13 cellular contexts compared by ENCODE assay signal in the genomic region with DNA sequence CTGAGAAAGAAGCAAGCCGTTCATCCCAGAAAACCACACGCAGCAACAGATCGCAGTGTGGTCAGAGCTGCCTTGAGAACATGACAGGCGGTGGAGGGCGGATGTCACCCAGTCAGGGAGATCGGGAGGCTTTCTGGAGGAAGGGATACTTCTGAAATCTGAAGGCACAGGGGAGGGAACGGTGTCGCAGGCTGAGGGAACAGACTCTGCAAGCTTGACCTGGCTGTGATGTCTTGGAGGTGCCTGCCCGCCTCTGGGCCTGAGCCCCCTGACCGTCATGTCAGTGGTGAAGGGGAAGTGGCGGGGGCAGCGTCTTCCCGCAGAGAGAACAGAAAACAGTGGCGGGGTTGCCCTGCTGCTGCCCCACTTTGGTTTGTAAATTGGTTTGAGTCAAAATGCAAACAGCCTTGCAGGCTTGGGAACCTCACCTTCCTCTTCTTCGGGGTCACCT. TPM values are rescaled to one million over a fixed set of nuclear protein-coding genes. Genes with fewer than 3 reads are reported as not detected.
DNase-seq lines count a peak whose midpoint lies in the region; ATAC-seq and TF ChIP-seq lines count a peak whose summit lies in the region.
"Had no signal": no experiment of that assay in that cellular context is flagged by ENCODE, and none has a peak within 500 bp of the region (broad histone marks: within the 10 kb centered on the region; RNA-seq: fewer than 3 reads in every experiment).

No MANE protein-coding gene starts in this region.

- H3K9me3 ChIP-seq in BLaER1 = peaks cover 20% of the 10 kb centered on the region
- H3K9me3 ChIP-seq in DND-41 (ENCODE audit: insufficient read depth, low read length, severe bottlenecking) = peaks cover 9% of the 10 kb centered on the region
- H3K9me3 ChIP-seq in T-helper 17 cell (ENCODE audit: control insufficient read depth, low read length, poor library complexity, severe bottlenecking) = no peaks in the 10 kb centered on the region
- H3K9me3 ChIP-seq in body of pancreas = peaks cover 0 to 8% (median 0%) of the 10 kb centered on the region in 3 donors

- no peak for TF ChIP-seq CTCF in DND-41 (IDR thresholded peaks at IDR 0.05; ENCODE audit: borderline replicate concordance, extremely low read depth, low read length, poor library complexity, severe bottlenecking)
- no peak for TF ChIP-seq CTCF in body of pancreas (IDR thresholded peaks at IDR 0.05)

- no peaks in the 10 kb centered on the region for H3K79me2 ChIP-seq in DND-41 (ENCODE audit: insufficient read depth, low read length)

- peak overlapping the region; percentile 74 for H3K27ac Mint-ChIP-seq in T-helper 17 cell

- intact Hi-C loops in body of pancreas (cut with DNase I) = no loop called here

- peaks cover 50% of the 10 kb centered on the region for H3K4me1 ChIP-seq in BLaER1
- peaks cover 16% of the 10 kb centered on the region for H3K4me1 ChIP-seq in DND-41 (ENCODE audit: insufficient read depth, low read length)
- peaks cover 21% of the 10 kb centered on the region for H3K4me1 ChIP-seq in body of pancreas

- H4K20me1 ChIP-seq in BLaER1 (no peaks in the 10 kb centered on the region), DND-41 (ENCODE audit: insufficient read depth, low read length) (no peaks in the 10 kb centered on the region)

- H3K27me3 Mint-ChIP-seq in T-helper 17 cell = no peaks in the 10 kb centered on the region

- WGBS in body of pancreas, 2 donors = 54 to 92% methylated on average over 13 to 14 of the region's 15 CpGs

- ATAC-seq in DND-41 (ENCODE audit: insufficient read depth, low read depth) = peak; percentile 74
- peak; percentile 37 for ATAC-seq in T-helper 17 cell
- ATAC-seq in HG03139 (IDR thresholded peaks at IDR 0.05; ENCODE audit: unreplicated experiment) = no peak
- no peak for ATAC-seq in body of pancreas
- no peak for ATAC-seq in GM21526 (IDR thresholded peaks at IDR 0.05; ENCODE audit: low FRiP score, unreplicated experiment)
- no peak for ATAC-seq in HG02970 (IDR thresholded peaks at IDR 0.05; ENCODE audit: low FRiP score, unreplicated experiment)
- ATAC-seq: esophagus mucosa had no signal

- no peaks in the 10 kb centered on the region for H3K27me3 ChIP-seq in BLaER1
- no peaks in the 10 kb centered on the region for H3K27me3 ChIP-seq in DND-41 (ENCODE audit: insufficient read depth, low read length, poor library complexity)
- H3K27me3 ChIP-seq in body of pancreas = no peaks in the 10 kb centered on the region
- H3K27me3 ChIP-seq: stomach had no signal

- H2AFZ ChIP-seq in DND-41 (ENCODE audit: low read depth, low read length) = 0 out of 2 replicates have a peak overlapping the region, but pooled peaks have one; percentile 9

- peak overlapping the region; percentile 78 for H3K4me3 Mint-ChIP-seq in T-helper 17 cell

- H3K9ac ChIP-seq in BLaER1 (no peak overlapping the region), DND-41 (ENCODE audit: low read depth, low read length) (no peak overlapping the region)

- H3K4me2 ChIP-seq in BLaER1 = peak overlapping the region; percentile 74
- H3K4me2 ChIP-seq in DND-41 (ENCODE audit: insufficient read depth, low read length) = peak overlapping the region; percentile 54

- TF ChIP-seq POLR2A in body of pancreas (IDR thresholded peaks at IDR 0.05) = no peak

- H3K36me3 ChIP-seq in BLaER1 (no peaks in the 10 kb centered on the region), DND-41 (ENCODE audit: insufficient read depth, low read length) (no peaks in the 10 kb centered on the region), body of pancreas (replicated peaks in 1 of 2; ENCODE audit: insufficient read depth in 1 of 2, low read depth in 2 of 2) (no peaks in the 10 kb centered on the region)
- H3K36me3 ChIP-seq: stomach had no signal

- no peaks in the 10 kb centered on the region for H3K36me3 Mint-ChIP-seq in T-helper 17 cell (ENCODE audit: low read depth)

- no peak overlapping the region for H3K4me3 ChIP-seq in BLaER1
- peak overlapping the region in 1 of 2 experiments; percentile 34; a peak in 2 of 4 replicates for H3K4me3 ChIP-seq in DND-41 (ENCODE audit: low read depth in 1 of 2, low read length in 2 of 2)
- H3K4me3 ChIP-seq in body of pancreas = no peak overlapping the region
- H3K4me3 ChIP-seq: stomach had no signal

- H3K4me1 Mint-ChIP-seq in T-helper 17 cell = peaks cover 14% of the 10 kb centered on the region

- H3K27ac ChIP-seq in BLaER1 (no peak overlapping the region), DND-41 (ENCODE audit: low read length) (peak overlapping the region; percentile 22), body of pancreas (no peak overlapping the region)
- H3K27ac ChIP-seq: stomach had no signal

- DNase-seq in DND-41 = peak; percentile 65
- no peak for DNase-seq in T-helper 17 cell
- DNase-seq in islet precursor cell = peak; percentile 55
- DNase-seq in body of pancreas = no peak
- DNase-seq: NCI-H2171; stimulated activated CD4-positive, alpha-beta T cell treated with anti-CD3 and anti-CD28 coated beads, Interleukin-4, amount 100 ng/mL, for 1 hour; stomach had no signal

RNA-seq across cellular contexts. Expression of gene ATP2A3, which starts 8.1 kb away (rescaled TPM):
- 100 to 1,000 TPM; 279 to 298 TPM for total RNA-seq in T-helper 17 cell
- total RNA-seq in body of pancreas = 10 to 100 TPM; 43.8 to 49.5 TPM

RNA-seq across cellular contexts. Expression of gene P2RX1, which starts 56.0 kb away (rescaled TPM):
- total RNA-seq in T-helper 17 cell (10 to 100 TPM in 1 of 2 donors, 1 to 10 TPM in 1; 4.2 to 15.0 TPM), body of pancreas (10 to 100 TPM; 39.2 to 45.4 TPM)
- total RNA-seq: M059J had no signal

Comparison
In these comparisons a context has a peak if more than half of its experiments do, and no peak if none do; other contexts are left out.
1. ATAC-seq: peak in DND-41 (single experiment) and T-helper 17 cell (single experiment); none in HG03139 (single experiment), body of pancreas (single experiment), GM21526 (single experiment) and HG02970 (single experiment).
2. DNase-seq: peak in DND-41 (single experiment) and islet precursor cell (single experiment); none in T-helper 17 cell (0 of 3) and body of pancreas (0 of 4).
3. RNA of gene ATP2A3, which starts 8.1 kb away (total RNA-seq): 279 to 298 TPM in T-helper 17 cell; 43.8 to 49.5 TPM in body of pancreas; every median in the first group is over 4 times any median in the second.